ENCODE assay signal across 9 cellular contexts in genomic region chr2:196914867-196915465, GRCh38. TPM values are rescaled to one million over a fixed set of nuclear protein-coding genes. Genes with fewer than 3 reads are reported as not detected.
A peak's percentile ranks its signal among the peaks of the same experiment; 100 is the strongest.
DNase-seq lines count a peak whose midpoint lies in the region; ATAC-seq and TF ChIP-seq lines count a peak whose summit lies in the region.
"Had no signal": no experiment of that assay in that cellular context is flagged by ENCODE, and none has a peak within 500 bp of the region (broad histone marks: within the 10 kb centered on the region; RNA-seq: fewer than 3 reads in every experiment).

No MANE protein-coding gene starts in this region.

- H3K4me3 Mint-ChIP-seq in nephron progenitor cell, result no peak overlapping the region

- H3K9me3 Mint-ChIP-seq in activated naive CD4-positive, alpha-beta T cell treated with anti-CD3 and anti-CD28 coated beads, Interleukin-2, amount 50 U/mL, for 72 hours, result peaks cover 5 to 21% of the 10 kb centered on the region in 2 donors
- H3K9me3 Mint-ChIP-seq in nephron progenitor cell, result peaks cover 21% of the 10 kb centered on the region

- H3K27me3 Mint-ChIP-seq in nephron progenitor cell (ENCODE audit: low read depth, poor library complexity), result no peaks in the 10 kb centered on the region

- H3K4me1 Mint-ChIP-seq in nephron progenitor cell, result no peaks in the 10 kb centered on the region

- H3K27ac Mint-ChIP-seq in activated naive CD4-positive, alpha-beta T cell treated with anti-CD3 and anti-CD28 coated beads, Interleukin-2, amount 50 U/mL, for 72 hours, result peak overlapping the region; percentile 92 to 94
- H3K27ac Mint-ChIP-seq in nephron progenitor cell, result no peak overlapping the region

- ATAC-seq in GM18499 (IDR thresholded peaks at IDR 0.05; ENCODE audit: insufficient read depth, unreplicated experiment) (peak; percentile 64), GM21423 (IDR thresholded peaks at IDR 0.05; ENCODE audit: unreplicated experiment) (peak; percentile 84), HG03354 (IDR thresholded peaks at IDR 0.05; ENCODE audit: poor library complexity, severe bottlenecking, unreplicated experiment) (peak; percentile 88)
- ATAC-seq in activated naive CD4-positive, alpha-beta T cell treated with anti-CD3 and anti-CD28 coated beads, Interleukin-2, amount 50 U/mL, for 72 hours, result peak; percentile 98 to 99
- ATAC-seq: HepG2 had no signal

- H3K36me3 Mint-ChIP-seq in activated naive CD4-positive, alpha-beta T cell treated with anti-CD3 and anti-CD28 coated beads, Interleukin-2, amount 50 U/mL, for 72 hours, result peaks cover 20 to 68% of the 10 kb centered on the region in 2 donors
- peaks cover 86% of the 10 kb centered on the region for H3K36me3 Mint-ChIP-seq in nephron progenitor cell (ENCODE audit: low read depth)

- no peak for TF ChIP-seq CTCF in nephron progenitor cell (IDR thresholded peaks at IDR 0.05)

- DNase-seq in activated naive CD4-positive, alpha-beta T cell treated with anti-CD3 and anti-CD28 coated beads, Interleukin-2, amount 50 U/mL, for 72 hours (ENCODE audit: low spot score in 2 of 2), result peak in 1 of 2 donors; percentile 30
- DNase-seq in nephron progenitor cell, result no peak
- no peak for DNase-seq in NCI-H446 (lab: John Stamatoyannopoulos, UW)
- DNase-seq in NCI-H748 (lab: John Stamatoyannopoulos, UW; ENCODE audit: unreplicated experiment), result no peak
- DNase-seq in NCI-H146 treated with DMSO at 0.1 percent for 48 hours (lab: John Stamatoyannopoulos, UW; ENCODE audit: unreplicated experiment), result no peak

RNA-seq across cellular contexts. Expression of gene PGAP1, which starts 11.5 kb away (rescaled TPM):
- 10 to 100 TPM; 40.2 to 52.1 TPM for total RNA-seq in activated naive CD4-positive, alpha-beta T cell treated with anti-CD3 and anti-CD28 coated beads, Interleukin-2, amount 50 U/mL, for 72 hours
